3 cellular contexts compared by ENCODE assay signal in genomic region chr2:79253375-79253774, GRCh38.
"Had no signal": no experiment of that assay in that cellular context is flagged by ENCODE, and none has a peak within 500 bp of the region (broad histone marks: within the 10 kb centered on the region; RNA-seq: fewer than 3 reads in every experiment).

No MANE protein-coding gene starts in this region.

- H3K4me3 ChIP-seq: GM12878 had no signal

- DNase-seq: GDM1, GF-D8 had no signal

- ATAC-seq: GM12878 had no signal
